In genomic region chr15:52787123-52787503, GRCh38 we compare ENCODE assay signal across 2 cellular contexts.
A peak's percentile ranks its signal among the peaks of the same experiment; 100 is the strongest.
TF ChIP-seq lines count a peak whose summit lies in the region.

No MANE protein-coding gene starts in this region.

TF ChIP-seq in WTC11, 78 proteins besides CTCF, POLR2A, EP300 and RAD21:
- TF ChIP-seq MXD4 (CRISPR knock-in tag; IDR thresholded peaks at IDR 0.05; ENCODE audit: borderline replicate concordance): no peak
- TF ChIP-seq, protein P1, sequence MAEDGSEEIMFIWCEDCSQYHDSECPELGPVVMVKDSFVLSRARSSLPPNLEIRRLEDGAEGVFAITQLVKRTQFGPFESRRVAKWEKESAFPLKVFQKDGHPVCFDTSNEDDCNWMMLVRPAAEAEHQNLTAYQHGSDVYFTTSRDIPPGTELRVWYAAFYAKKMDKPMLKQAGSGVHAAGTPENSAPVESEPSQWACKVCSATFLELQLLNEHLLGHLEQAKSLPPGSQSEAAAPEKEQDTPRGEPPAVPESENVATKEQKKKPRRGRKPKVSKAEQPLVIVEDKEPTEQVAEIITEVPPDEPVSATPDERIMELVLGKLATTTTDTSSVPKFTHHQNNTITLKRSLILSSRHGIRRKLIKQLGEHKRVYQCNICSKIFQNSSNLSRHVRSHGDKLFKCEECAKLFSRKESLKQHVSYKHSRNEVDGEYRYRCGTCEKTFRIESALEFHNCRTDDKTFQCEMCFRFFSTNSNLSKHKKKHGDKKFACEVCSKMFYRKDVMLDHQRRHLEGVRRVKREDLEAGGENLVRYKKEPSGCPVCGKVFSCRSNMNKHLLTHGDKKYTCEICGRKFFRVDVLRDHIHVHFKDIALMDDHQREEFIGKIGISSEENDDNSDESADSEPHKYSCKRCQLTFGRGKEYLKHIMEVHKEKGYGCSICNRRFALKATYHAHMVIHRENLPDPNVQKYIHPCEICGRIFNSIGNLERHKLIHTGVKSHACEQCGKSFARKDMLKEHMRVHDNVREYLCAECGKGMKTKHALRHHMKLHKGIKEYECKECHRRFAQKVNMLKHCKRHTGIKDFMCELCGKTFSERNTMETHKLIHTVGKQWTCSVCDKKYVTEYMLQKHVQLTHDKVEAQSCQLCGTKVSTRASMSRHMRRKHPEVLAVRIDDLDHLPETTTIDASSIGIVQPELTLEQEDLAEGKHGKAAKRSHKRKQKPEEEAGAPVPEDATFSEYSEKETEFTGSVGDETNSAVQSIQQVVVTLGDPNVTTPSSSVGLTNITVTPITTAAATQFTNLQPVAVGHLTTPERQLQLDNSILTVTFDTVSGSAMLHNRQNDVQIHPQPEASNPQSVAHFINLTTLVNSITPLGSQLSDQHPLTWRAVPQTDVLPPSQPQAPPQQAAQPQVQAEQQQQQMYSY (CRISPR knock-in tag; IDR thresholded peaks at IDR 0.05): peak; percentile 59
- no peak for TF ChIP-seq ZNF232 (CRISPR knock-in tag; IDR thresholded peaks at IDR 0.05)
- TF ChIP-seq, protein P2, sequence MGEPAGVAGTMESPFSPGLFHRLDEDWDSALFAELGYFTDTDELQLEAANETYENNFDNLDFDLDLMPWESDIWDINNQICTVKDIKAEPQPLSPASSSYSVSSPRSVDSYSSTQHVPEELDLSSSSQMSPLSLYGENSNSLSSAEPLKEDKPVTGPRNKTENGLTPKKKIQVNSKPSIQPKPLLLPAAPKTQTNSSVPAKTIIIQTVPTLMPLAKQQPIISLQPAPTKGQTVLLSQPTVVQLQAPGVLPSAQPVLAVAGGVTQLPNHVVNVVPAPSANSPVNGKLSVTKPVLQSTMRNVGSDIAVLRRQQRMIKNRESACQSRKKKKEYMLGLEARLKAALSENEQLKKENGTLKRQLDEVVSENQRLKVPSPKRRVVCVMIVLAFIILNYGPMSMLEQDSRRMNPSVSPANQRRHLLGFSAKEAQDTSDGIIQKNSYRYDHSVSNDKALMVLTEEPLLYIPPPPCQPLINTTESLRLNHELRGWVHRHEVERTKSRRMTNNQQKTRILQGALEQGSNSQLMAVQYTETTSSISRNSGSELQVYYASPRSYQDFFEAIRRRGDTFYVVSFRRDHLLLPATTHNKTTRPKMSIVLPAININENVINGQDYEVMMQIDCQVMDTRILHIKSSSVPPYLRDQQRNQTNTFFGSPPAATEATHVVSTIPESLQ (CRISPR knock-in tag; IDR thresholded peaks at IDR 0.05): no peak
- no peak for TF ChIP-seq NFATC4 (CRISPR knock-in tag; IDR thresholded peaks at IDR 0.05)
- TF ChIP-seq NFE2L1 (CRISPR knock-in tag; IDR thresholded peaks at IDR 0.05): no peak

TF ChIP-seq in HepG2, 621 proteins besides CTCF, POLR2A, EP300 and RAD21 (continues in another document):
- TF ChIP-seq ZFY (CRISPR knock-in tag; IDR thresholded peaks at IDR 0.05): peak; percentile 21; the same call in 1 of the 2 replicates
- no peak for TF ChIP-seq ZKSCAN5 (CRISPR knock-in tag; IDR thresholded peaks at IDR 0.05)
- TF ChIP-seq GATAD2A (CRISPR knock-in tag; IDR thresholded peaks at IDR 0.05): no peak
- TF ChIP-seq, protein P3, sequence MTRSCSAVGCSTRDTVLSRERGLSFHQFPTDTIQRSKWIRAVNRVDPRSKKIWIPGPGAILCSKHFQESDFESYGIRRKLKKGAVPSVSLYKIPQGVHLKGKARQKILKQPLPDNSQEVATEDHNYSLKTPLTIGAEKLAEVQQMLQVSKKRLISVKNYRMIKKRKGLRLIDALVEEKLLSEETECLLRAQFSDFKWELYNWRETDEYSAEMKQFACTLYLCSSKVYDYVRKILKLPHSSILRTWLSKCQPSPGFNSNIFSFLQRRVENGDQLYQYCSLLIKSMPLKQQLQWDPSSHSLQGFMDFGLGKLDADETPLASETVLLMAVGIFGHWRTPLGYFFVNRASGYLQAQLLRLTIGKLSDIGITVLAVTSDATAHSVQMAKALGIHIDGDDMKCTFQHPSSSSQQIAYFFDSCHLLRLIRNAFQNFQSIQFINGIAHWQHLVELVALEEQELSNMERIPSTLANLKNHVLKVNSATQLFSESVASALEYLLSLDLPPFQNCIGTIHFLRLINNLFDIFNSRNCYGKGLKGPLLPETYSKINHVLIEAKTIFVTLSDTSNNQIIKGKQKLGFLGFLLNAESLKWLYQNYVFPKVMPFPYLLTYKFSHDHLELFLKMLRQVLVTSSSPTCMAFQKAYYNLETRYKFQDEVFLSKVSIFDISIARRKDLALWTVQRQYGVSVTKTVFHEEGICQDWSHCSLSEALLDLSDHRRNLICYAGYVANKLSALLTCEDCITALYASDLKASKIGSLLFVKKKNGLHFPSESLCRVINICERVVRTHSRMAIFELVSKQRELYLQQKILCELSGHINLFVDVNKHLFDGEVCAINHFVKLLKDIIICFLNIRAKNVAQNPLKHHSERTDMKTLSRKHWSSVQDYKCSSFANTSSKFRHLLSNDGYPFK (CRISPR knock-in tag; IDR thresholded peaks at IDR 0.05; ENCODE audit: borderline replicate concordance): 0 out of 2 replicates have a peak, but pooled peaks have one; percentile 7
- TF ChIP-seq ZNF879 (CRISPR knock-in tag; IDR thresholded peaks at IDR 0.05): no peak
- TF ChIP-seq KLF9 (CRISPR knock-in tag; IDR thresholded peaks at IDR 0.05; ENCODE audit: low read depth): no peak
- no peak for TF ChIP-seq ZNF687 (CRISPR knock-in tag; IDR thresholded peaks at IDR 0.05)
- TF ChIP-seq CREB3 (CRISPR knock-in tag; IDR thresholded peaks at IDR 0.05): no peak
- no peak for TF ChIP-seq ZNF224 (CRISPR knock-in tag; IDR thresholded peaks at IDR 0.05)
- TF ChIP-seq SALL1 (CRISPR knock-in tag; IDR thresholded peaks at IDR 0.05): peak; percentile 12; the same call in 1 of the 2 replicates
- no peak for TF ChIP-seq FOXO1 (CRISPR knock-in tag; IDR thresholded peaks at IDR 0.05)
- peak; percentile 49; the same call in 1 of the 2 replicates for TF ChIP-seq HNRNPL (IDR thresholded peaks at IDR 0.05; ENCODE audit: low read depth, low read length)
- TF ChIP-seq CHD2 (IDR thresholded peaks at IDR 0.05; ENCODE audit: low read depth, low read length): no peak
- no peak for TF ChIP-seq CENPT (CRISPR knock-in tag; IDR thresholded peaks at IDR 0.05; ENCODE audit: low read depth)
- TF ChIP-seq MEIS2 (CRISPR knock-in tag; IDR thresholded peaks at IDR 0.05): no peak
- TF ChIP-seq HMGA1 (CRISPR knock-in tag; conservative IDR thresholded peaks at IDR 0.05): no peak
- no peak for TF ChIP-seq PATZ1 (CRISPR knock-in tag; IDR thresholded peaks at IDR 0.05)
- no peak for TF ChIP-seq ZNF598 (CRISPR knock-in tag; IDR thresholded peaks at IDR 0.05; ENCODE audit: borderline replicate concordance)
- TF ChIP-seq, protein P4, sequence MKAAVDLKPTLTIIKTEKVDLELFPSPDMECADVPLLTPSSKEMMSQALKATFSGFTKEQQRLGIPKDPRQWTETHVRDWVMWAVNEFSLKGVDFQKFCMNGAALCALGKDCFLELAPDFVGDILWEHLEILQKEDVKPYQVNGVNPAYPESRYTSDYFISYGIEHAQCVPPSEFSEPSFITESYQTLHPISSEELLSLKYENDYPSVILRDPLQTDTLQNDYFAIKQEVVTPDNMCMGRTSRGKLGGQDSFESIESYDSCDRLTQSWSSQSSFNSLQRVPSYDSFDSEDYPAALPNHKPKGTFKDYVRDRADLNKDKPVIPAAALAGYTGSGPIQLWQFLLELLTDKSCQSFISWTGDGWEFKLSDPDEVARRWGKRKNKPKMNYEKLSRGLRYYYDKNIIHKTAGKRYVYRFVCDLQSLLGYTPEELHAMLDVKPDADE (CRISPR knock-in tag; IDR thresholded peaks at IDR 0.05): no peak
- TF ChIP-seq ZNF17 (CRISPR knock-in tag; IDR thresholded peaks at IDR 0.05): no peak
- TF ChIP-seq ZNF44 (CRISPR knock-in tag; IDR thresholded peaks at IDR 0.05): no peak
- no peak for TF ChIP-seq ZNF225 (CRISPR knock-in tag; IDR thresholded peaks at IDR 0.05)
- 0 out of 2 replicates have a peak, but pooled peaks have one; percentile 19 for TF ChIP-seq RFXAP (CRISPR knock-in tag; IDR thresholded peaks at IDR 0.05; ENCODE audit: borderline replicate concordance)
- no peak for TF ChIP-seq SAFB2 (CRISPR knock-in tag; IDR thresholded peaks at IDR 0.05; ENCODE audit: borderline replicate concordance, low read depth)
- no peak for TF ChIP-seq ZKSCAN8 (CRISPR knock-in tag; IDR thresholded peaks at IDR 0.05; ENCODE audit: borderline replicate concordance)
- no peak for TF ChIP-seq HMG20A (CRISPR knock-in tag; IDR thresholded peaks at IDR 0.05; ENCODE audit: borderline replicate concordance)
- no peak for TF ChIP-seq HES4 (CRISPR knock-in tag; IDR thresholded peaks at IDR 0.05; ENCODE audit: borderline replicate concordance)
- TF ChIP-seq ZNF556 (CRISPR knock-in tag; IDR thresholded peaks at IDR 0.05; ENCODE audit: borderline replicate concordance): no peak
- TF ChIP-seq, protein P5, sequence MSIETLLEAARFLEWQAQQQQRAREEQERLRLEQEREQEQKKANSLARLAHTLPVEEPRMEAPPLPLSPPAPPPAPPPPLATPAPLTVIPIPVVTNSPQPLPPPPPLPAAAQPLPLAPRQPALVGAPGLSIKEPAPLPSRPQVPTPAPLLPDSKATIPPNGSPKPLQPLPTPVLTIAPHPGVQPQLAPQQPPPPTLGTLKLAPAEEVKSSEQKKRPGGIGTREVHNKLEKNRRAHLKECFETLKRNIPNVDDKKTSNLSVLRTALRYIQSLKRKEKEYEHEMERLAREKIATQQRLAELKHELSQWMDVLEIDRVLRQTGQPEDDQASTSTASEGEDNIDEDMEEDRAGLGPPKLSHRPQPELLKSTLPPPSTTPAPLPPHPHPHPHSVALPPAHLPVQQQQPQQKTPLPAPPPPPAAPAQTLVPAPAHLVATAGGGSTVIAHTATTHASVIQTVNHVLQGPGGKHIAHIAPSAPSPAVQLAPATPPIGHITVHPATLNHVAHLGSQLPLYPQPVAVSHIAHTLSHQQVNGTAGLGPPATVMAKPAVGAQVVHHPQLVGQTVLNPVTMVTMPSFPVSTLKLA (IDR thresholded peaks at IDR 0.05): no peak
- TF ChIP-seq CHD4 (IDR thresholded peaks at IDR 0.05; ENCODE audit: borderline replicate concordance, low read length): no peak
- TF ChIP-seq ZNF501 (CRISPR knock-in tag; IDR thresholded peaks at IDR 0.05): 0 out of 2 replicates have a peak, but pooled peaks have one; percentile 8
- TF ChIP-seq ZBTB7A (CRISPR knock-in tag; IDR thresholded peaks at IDR 0.05): 0 out of 2 replicates have a peak, but pooled peaks have one; percentile 31
- TF ChIP-seq NKX3-1 (CRISPR knock-in tag; IDR thresholded peaks at IDR 0.05): no peak
- no peak for TF ChIP-seq THYN1 (CRISPR knock-in tag; IDR thresholded peaks at IDR 0.05; ENCODE audit: borderline replicate concordance, low read depth)
- TF ChIP-seq HOXA9 (CRISPR knock-in tag; IDR thresholded peaks at IDR 0.05; ENCODE audit: borderline replicate concordance): no peak
- no peak for TF ChIP-seq TCF12 (IDR thresholded peaks at IDR 0.05)
- no peak for TF ChIP-seq TCF12 (CRISPR knock-in tag; IDR thresholded peaks at IDR 0.05)
